Comparison of ENCODE assay signal across 13 cellular contexts in the genomic region with DNA sequence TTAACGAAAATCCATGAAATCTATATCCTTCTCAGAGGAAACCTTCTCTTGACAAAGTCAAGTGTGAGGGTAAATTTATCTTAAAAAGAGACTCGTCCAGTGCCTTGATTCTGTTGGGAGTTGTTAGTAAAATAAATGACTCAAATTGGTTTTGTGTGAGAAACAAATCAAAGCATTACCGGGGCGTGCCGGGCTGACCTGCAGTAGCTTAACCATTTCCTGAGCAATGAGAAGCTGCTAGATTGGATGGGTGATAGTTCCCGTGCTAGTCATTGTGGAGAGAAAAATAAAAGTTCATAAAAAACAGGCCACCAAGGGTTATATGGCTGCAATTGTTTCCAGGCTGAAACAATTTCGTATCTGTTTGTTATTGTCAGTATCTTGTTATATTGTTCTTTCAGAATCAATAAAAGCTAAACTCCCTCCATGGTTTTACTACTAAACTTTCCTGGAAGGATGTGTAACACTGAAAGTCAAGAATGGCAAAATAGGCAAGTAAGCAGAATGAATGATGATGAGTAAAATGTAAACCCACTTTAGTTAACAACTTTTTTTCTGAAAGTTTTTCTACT.
DNase-seq lines count a peak whose midpoint lies in the region; ATAC-seq and TF ChIP-seq lines count a peak whose summit lies in the region.
"Had no signal": no experiment of that assay in that cellular context is flagged by ENCODE, and none has a peak within 500 bp of the region (broad histone marks: within the 10 kb centered on the region; RNA-seq: fewer than 3 reads in every experiment).

No MANE protein-coding gene starts in this region.

- H3K27ac ChIP-seq in breast epithelium, result peak overlapping the region in 1 of 2 donors; percentile 35
- peak overlapping the region; percentile 20 for H3K27ac ChIP-seq in hepatocyte
- H3K27ac ChIP-seq: neutrophil, stomach had no signal

- peaks cover 17% of the 10 kb centered on the region for H3K4me1 Mint-ChIP-seq in MCF 10A (ENCODE audit: insufficient read depth, unreplicated experiment)
- peaks cover 6% of the 10 kb centered on the region for H3K4me1 Mint-ChIP-seq in T-helper 1 cell treated with Interleukin-12 subunit alpha and Interleukin-12 subunit beta and Interleukin-4 antibody, amounts not matched to agents 30 μg/mL and 1 μg/mL, for 36 hours (ENCODE audit: low read depth)
- peaks cover 10% of the 10 kb centered on the region for H3K4me1 Mint-ChIP-seq in stimulated activated naive CD8-positive, alpha-beta T cell treated with anti-CD3 and anti-CD28 coated beads, Interleukin-15, amount 100 ng/mL, for 72 hours

- ATAC-seq in HG03354 (IDR thresholded peaks at IDR 0.05; ENCODE audit: poor library complexity, severe bottlenecking, unreplicated experiment) (no peak), HG03097 (IDR thresholded peaks at IDR 0.05; ENCODE audit: low FRiP score, unreplicated experiment) (no peak)
- no peak for ATAC-seq in stimulated activated naive CD8-positive, alpha-beta T cell treated with anti-CD3 and anti-CD28 coated beads, Interleukin-15, amount 100 ng/mL, for 72 hours
- ATAC-seq: activated CD4-positive, CD25-positive, alpha-beta regulatory T cell treated with anti-CD3 and anti-CD28 coated beads, Interleukin-2, amount 50 U/mL, for 24 hours had no signal

- intact Hi-C loops in MCF 10A (cut with micrococcal nuclease) (loop anchor here (1.0 kb wide), 1 partner anchor 98 kb away; no protein-coding TSS in a partner anchor), breast epithelium (cut with DNase I; ENCODE audit: low total_unique reads) (no loop called here)

- TF ChIP-seq POLR2A in breast epithelium (IDR thresholded peaks at IDR 0.05), result no peak

- H3K27me3 ChIP-seq in breast epithelium (no peaks in the 10 kb centered on the region), hepatocyte (no peaks in the 10 kb centered on the region)

- H3K9me3 ChIP-seq in breast epithelium, result no peaks in the 10 kb centered on the region
- H3K9me3 ChIP-seq in hepatocyte (ENCODE audit: low read depth), result no peaks in the 10 kb centered on the region
- H3K9me3 ChIP-seq: neutrophil, stomach had no signal

- no peaks in the 10 kb centered on the region for H3K36me3 Mint-ChIP-seq in MCF 10A (ENCODE audit: insufficient read depth, unreplicated experiment)
- peaks cover 1% of the 10 kb centered on the region for H3K36me3 Mint-ChIP-seq in T-helper 1 cell treated with Interleukin-12 subunit alpha and Interleukin-12 subunit beta and Interleukin-4 antibody, amounts not matched to agents 30 μg/mL and 1 μg/mL, for 36 hours (ENCODE audit: low read depth)

- H3K4me3 Mint-ChIP-seq in MCF 10A (ENCODE audit: unreplicated experiment), result peak overlapping the region; percentile 38
- no peak overlapping the region for H3K4me3 Mint-ChIP-seq in T-helper 1 cell treated with Interleukin-12 subunit alpha and Interleukin-12 subunit beta and Interleukin-4 antibody, amounts not matched to agents 30 μg/mL and 1 μg/mL, for 36 hours
- H3K4me3 Mint-ChIP-seq in stimulated activated naive CD8-positive, alpha-beta T cell treated with anti-CD3 and anti-CD28 coated beads, Interleukin-15, amount 100 ng/mL, for 72 hours, result no peak overlapping the region

- H3K27me3 Mint-ChIP-seq in MCF 10A (ENCODE audit: insufficient read depth, unreplicated experiment), result no peaks in the 10 kb centered on the region
- H3K27me3 Mint-ChIP-seq in T-helper 1 cell treated with Interleukin-12 subunit alpha and Interleukin-12 subunit beta and Interleukin-4 antibody, amounts not matched to agents 30 μg/mL and 1 μg/mL, for 36 hours (ENCODE audit: low read depth), result peaks cover 28% of the 10 kb centered on the region
- peaks cover 31% of the 10 kb centered on the region for H3K27me3 Mint-ChIP-seq in stimulated activated naive CD8-positive, alpha-beta T cell treated with anti-CD3 and anti-CD28 coated beads, Interleukin-15, amount 100 ng/mL, for 72 hours

- H4K20me1 ChIP-seq in hepatocyte (ENCODE audit: insufficient read depth, poor library complexity, severe bottlenecking), result no peaks in the 10 kb centered on the region

- TF ChIP-seq CTCF in MCF 10A (IDR thresholded peaks at IDR 0.05; ENCODE audit: unreplicated experiment) (no peak), breast epithelium (IDR thresholded peaks at IDR 0.05) (no peak), hepatocyte (IDR thresholded peaks at IDR 0.05; ENCODE audit: poor library complexity) (no peak)

- DNase-seq in MCF 10A (ENCODE audit: unreplicated experiment) (peak; percentile 45), breast epithelium (ENCODE audit: low spot score in 2 of 2) (no peak), hepatocyte (ENCODE audit: low spot score) (no peak)
- DNase-seq in stimulated activated naive CD8-positive, alpha-beta T cell treated with anti-CD3 and anti-CD28 coated beads, Interleukin-15, amount 100 ng/mL, for 72 hours, result no peak
- no peak for DNase-seq in activated CD4-positive, alpha-beta T cell treated with anti-CD3 and anti-CD28 coated beads, Interleukin-2, amount 50 U/mL, for 1 hour
- DNase-seq: activated naive CD4-positive, alpha-beta T cell; stimulated activated CD4-positive, alpha-beta T cell treated with anti-CD3 and anti-CD28 coated beads, Interleukin-2, amount 100 ng/mL, for 24 hours; stomach had no signal

- WGBS in hepatocyte (ENCODE audit: low lambda C conversion rate, missing lambda C conversion rate), result 22% methylated on average over 7 of the region's 7 CpGs

- BruUV-seq in MCF 10A (replicated peaks; lab: Mats Ljungman, UMichigan), result no TSS peak

- no peaks in the 10 kb centered on the region for H3K9me2 ChIP-seq in hepatocyte (replicated peaks; ENCODE audit: insufficient read depth)

- POLR2A ChIA-PET in MCF 10A (lab: Yijun Ruan, JAX), result interaction anchor here (0.7 to 1.5 kb wide), 9 partner anchors 11 to 492 kb away, joined by 3 to 5 read pairs (median 3); no protein-coding TSS in a partner anchor

- H3K36me3 ChIP-seq in breast epithelium, result no peaks in the 10 kb centered on the region
- H3K36me3 ChIP-seq in hepatocyte (replicated peaks; ENCODE audit: insufficient read depth, low read depth), result no peaks in the 10 kb centered on the region
- H3K36me3 ChIP-seq: neutrophil, stomach had no signal

- H2AFZ ChIP-seq in hepatocyte, result no peak overlapping the region

- H3K4me2 ChIP-seq in hepatocyte, result peak overlapping the region; percentile 45

- no peaks in the 10 kb centered on the region for H3K79me2 ChIP-seq in hepatocyte

- CTCF ChIA-PET in MCF 10A (lab: Yijun Ruan, JAX), result interaction anchor here (1.2 to 1.8 kb wide), 4 partner anchors 29 to 70 kb away, joined by 4 to 6 read pairs (median 6); no protein-coding TSS in a partner anchor

- H3K9me3 Mint-ChIP-seq in MCF 10A (ENCODE audit: unreplicated experiment), result no peaks in the 10 kb centered on the region
- peaks cover 2% of the 10 kb centered on the region for H3K9me3 Mint-ChIP-seq in T-helper 1 cell treated with Interleukin-12 subunit alpha and Interleukin-12 subunit beta and Interleukin-4 antibody, amounts not matched to agents 30 μg/mL and 1 μg/mL, for 36 hours
- H3K9me3 Mint-ChIP-seq in stimulated activated naive CD8-positive, alpha-beta T cell treated with anti-CD3 and anti-CD28 coated beads, Interleukin-15, amount 100 ng/mL, for 72 hours, result peaks cover 5% of the 10 kb centered on the region in 2 donors

- H3K4me1 ChIP-seq in breast epithelium, result no peaks in the 10 kb centered on the region
- H3K4me1 ChIP-seq in hepatocyte (ENCODE audit: insufficient read depth), result peaks cover 37% of the 10 kb centered on the region
- H3K4me1 ChIP-seq: stomach had no signal

- H3K27ac Mint-ChIP-seq in MCF 10A (ENCODE audit: low read depth, unreplicated experiment), result peak overlapping the region; percentile 66
- peak overlapping the region; percentile 49 for H3K27ac Mint-ChIP-seq in T-helper 1 cell treated with Interleukin-12 subunit alpha and Interleukin-12 subunit beta and Interleukin-4 antibody, amounts not matched to agents 30 μg/mL and 1 μg/mL, for 36 hours
- no peak overlapping the region for H3K27ac Mint-ChIP-seq in stimulated activated naive CD8-positive, alpha-beta T cell treated with anti-CD3 and anti-CD28 coated beads, Interleukin-15, amount 100 ng/mL, for 72 hours

- H3K4me3 ChIP-seq in breast epithelium (no peak overlapping the region), hepatocyte (no peak overlapping the region)
- H3K4me3 ChIP-seq: stomach had no signal

Comparison
In these comparisons a context has a peak if more than half of its experiments do, and no peak if none do; other contexts are left out.
1. H3K27ac Mint-ChIP-seq: peak in MCF 10A (single experiment) and T-helper 1 cell treated with Interleukin-12 subunit alpha and Interleukin-12 subunit beta and Interleukin-4 antibody, amounts not matched to agents 30 μg/mL and 1 μg/mL, for 36 hours (single experiment); none in stimulated activated naive CD8-positive, alpha-beta T cell treated with anti-CD3 and anti-CD28 coated beads, Interleukin-15, amount 100 ng/mL, for 72 hours (0 of 2).